ENCODE assay signal across 24 cellular contexts in the genomic region with DNA sequence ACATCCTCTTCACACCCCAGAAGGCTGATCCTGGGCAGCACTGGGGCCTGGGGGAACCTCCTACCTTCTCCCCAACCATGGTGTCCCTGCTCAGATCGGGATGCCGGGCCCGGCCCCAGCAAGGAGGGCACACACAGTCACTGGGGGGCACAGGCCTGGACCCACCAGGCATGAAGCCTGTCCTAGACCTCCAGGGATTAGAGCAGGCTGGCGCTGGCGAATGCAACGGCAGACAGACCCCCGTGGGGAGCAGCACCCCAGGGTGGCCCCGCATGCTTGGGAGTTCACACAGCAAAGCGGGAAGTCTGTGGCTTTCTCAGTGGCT. TPM values are rescaled to one million over a fixed set of nuclear protein-coding genes. Genes with fewer than 3 reads are reported as not detected.
"Had no signal": no experiment of that assay in that cellular context is flagged by ENCODE, and none has a peak within 500 bp of the region (broad histone marks: within the 10 kb centered on the region; RNA-seq: fewer than 3 reads in every experiment).

No MANE protein-coding gene starts in this region.

- H3K9me3 Mint-ChIP-seq: activated CD8-positive, alpha-beta T cell treated with anti-CD3 and anti-CD28 coated beads for 36 hours; activated T-cell treated with anti-CD3 and anti-CD28 coated beads, Interleukin-2, amount 50 U/mL, for 72 hours; central memory CD8-positive, alpha-beta T cell; memory B cell; neural progenitor cell; T-cell had no signal

- H3K9me3 ChIP-seq: colonic mucosa, gastrocnemius medialis, left lung, mucosa of descending colon, pancreas, spleen, tibial nerve had no signal

- H3K27me3 ChIP-seq: brain microvascular endothelial cell, colonic mucosa, neural progenitor cell, pancreas, tibial nerve had no signal

- H3K4me3 Mint-ChIP-seq: activated CD8-positive, alpha-beta T cell treated with anti-CD3 and anti-CD28 coated beads for 36 hours; activated T-cell treated with anti-CD3 and anti-CD28 coated beads, Interleukin-2, amount 50 U/mL, for 72 hours; central memory CD8-positive, alpha-beta T cell; memory B cell; naive thymus-derived CD4-positive, alpha-beta T cell; neural progenitor cell; T-cell had no signal

- H3K36me3 ChIP-seq: brain microvascular endothelial cell, colonic mucosa, gastrocnemius medialis, left lung, neural progenitor cell, pancreas, spleen, tibial nerve had no signal

- H3K4me3 ChIP-seq: colonic mucosa, gastrocnemius medialis, left lung, mucosa of descending colon, neural progenitor cell, pancreas, spleen, tibial nerve had no signal

- H3K27ac ChIP-seq: brain microvascular endothelial cell, colonic mucosa, gastrocnemius medialis, left lung, neural progenitor cell, pancreas, spleen, tibial nerve had no signal

- H3K9ac ChIP-seq: neural progenitor cell had no signal

- H3K4me1 ChIP-seq: colonic mucosa, gastrocnemius medialis, left lung, neural progenitor cell, pancreas, spleen, tibial nerve had no signal

- H3K36me3 Mint-ChIP-seq: memory B cell; naive thymus-derived CD4-positive, alpha-beta T cell; neural progenitor cell; T-cell had no signal

- H3K27ac Mint-ChIP-seq: activated CD8-positive, alpha-beta T cell treated with anti-CD3 and anti-CD28 coated beads for 36 hours; activated T-cell treated with anti-CD3 and anti-CD28 coated beads, Interleukin-2, amount 50 U/mL, for 72 hours; memory B cell; naive thymus-derived CD4-positive, alpha-beta T cell; neural progenitor cell; T-cell had no signal

- DNase-seq: activated CD4-positive, alpha-beta T cell treated with anti-CD3 and anti-CD28 coated beads for 48 hours; activated CD4-positive, CD25-positive, alpha-beta regulatory T cell; activated CD8-positive, alpha-beta T cell treated with anti-CD3 and anti-CD28 coated beads for 36 hours; activated effector memory CD4-positive, alpha-beta T cell treated with anti-CD3 and anti-CD28 coated beads, Interleukin-2, amount 50 U/mL, for 16 hours; activated naive CD4-positive, alpha-beta T cell treated with anti-CD3 and anti-CD28 coated beads, Interleukin-2, amount 50 U/mL, for 16 hours; activated T-cell treated with anti-CD3 and anti-CD28 coated beads, Interleukin-2, amount 50 U/mL, for 72 hours; brain microvascular endothelial cell; colonic mucosa; gastrocnemius medialis; kidney; naive thymus-derived CD4-positive, alpha-beta T cell; spleen; stimulated activated CD4-positive, alpha-beta T cell treated with anti-CD3 and anti-CD28 coated beads, Interleukin-4, amount 100 ng/mL, for 4 hours; stimulated activated naive CD4-positive, alpha-beta T cell; T-cell; T-helper 9 cell had no signal

- ATAC-seq: activated CD8-positive, alpha-beta T cell treated with anti-CD3 and anti-CD28 coated beads for 36 hours; activated T-cell treated with anti-CD3 and anti-CD28 coated beads, Interleukin-2, amount 50 U/mL, for 72 hours; gastrocnemius medialis; left lung; mucosa of descending colon; naive thymus-derived CD4-positive, alpha-beta T cell; pancreas; SK-N-SH treated with all-trans-retinoic acid at 6 μM for 48 hours; T-cell had no signal

- FAIRE-seq: kidney, pancreas had no signal

- H3K4me1 Mint-ChIP-seq: central memory CD8-positive, alpha-beta T cell; memory B cell; T-cell had no signal

RNA-seq across cellular contexts. Expression of a gene that starts 40.5 kb away (rescaled TPM):
- total RNA-seq: activated CD8-positive, alpha-beta T cell treated with anti-CD3 and anti-CD28 coated beads for 36 hours had no signal
- polyA plus RNA-seq: naive thymus-derived CD4-positive, alpha-beta T cell had no signal
